ENCODE assay signal across 8 cellular contexts in genomic region chr10:62814901-62815372, GRCh38. TPM values are rescaled to one million over a fixed set of nuclear protein-coding genes. Genes with fewer than 3 reads are reported as not detected.
A peak's percentile ranks its signal among the peaks of the same experiment; 100 is the strongest.
DNase-seq lines count a peak whose midpoint lies in the region; ATAC-seq, FAIRE-seq and TF ChIP-seq lines count a peak whose summit lies in the region.

No MANE protein-coding gene starts in this region.

- FAIRE-seq in D721Med (lab: Jason Lieb, UNC): no peak

- peaks cover 54% of the 10 kb centered on the region for H3K4me1 ChIP-seq in mononuclear cell (ENCODE audit: insufficient read depth, low read length)
- peaks cover 0 to 29% of the 10 kb centered on the region in 2 donors for H3K4me1 ChIP-seq in uterus
- no peaks in the 10 kb centered on the region for H3K4me1 ChIP-seq in foreskin keratinocyte

- H3K4me3 ChIP-seq in brain microvascular endothelial cell (ENCODE audit: low read depth, low read length): peak overlapping the region; percentile 62
- peak overlapping the region; percentile 65 for H3K4me3 ChIP-seq in mononuclear cell (ENCODE audit: low read length)
- H3K4me3 ChIP-seq in uterus: peak overlapping the region; percentile 57 to 90

- TF ChIP-seq CTCF in brain microvascular endothelial cell (IDR thresholded peaks at IDR 0.05; ENCODE audit: low read depth, low read length, missing control alignments): no peak
- TF ChIP-seq CTCF in uterus (IDR thresholded peaks at IDR 0.05): no peak
- TF ChIP-seq CTCF in D721Med (IDR thresholded peaks at IDR 0.05; ENCODE audit: insufficient read depth, missing control alignments): no peak
- TF ChIP-seq CTCF in foreskin keratinocyte (conservative IDR thresholded peaks at IDR 0.05): no peak

- H3K27ac ChIP-seq in brain microvascular endothelial cell: no peak overlapping the region
- no peak overlapping the region for H3K27ac ChIP-seq in uterus
- no peak overlapping the region for H3K27ac ChIP-seq in foreskin keratinocyte

- ATAC-seq in foreskin keratinocyte: no peak

- H3K9me3 ChIP-seq in mononuclear cell (ENCODE audit: low read depth, low read length): no peaks in the 10 kb centered on the region
- H3K9me3 ChIP-seq in uterus: no peaks in the 10 kb centered on the region

- H3K36me3 ChIP-seq in brain microvascular endothelial cell (replicated peaks) (no peaks in the 10 kb centered on the region), uterus (no peaks in the 10 kb centered on the region)

- peak; percentile 52 for DNase-seq in stimulated activated CD4-positive, alpha-beta T cell treated with anti-CD3 and anti-CD28 coated beads, Interleukin-15, amount 100 ng/mL, for 24 hours
- no peak for DNase-seq in stimulated activated CD4-positive, alpha-beta T cell treated with anti-CD3 and anti-CD28 coated beads, Interleukin-4, amount 100 ng/mL, for 1 hour
- no peak for DNase-seq in brain microvascular endothelial cell
- DNase-seq in uterus: no peak
- no peak for DNase-seq in NCI-H345 (lab: John Stamatoyannopoulos, UW)
- DNase-seq in D721Med (ENCODE audit: insufficient read length, low spot score): no peak
- DNase-seq in foreskin keratinocyte: no peak

- peaks cover 32% of the 10 kb centered on the region for H3K27me3 ChIP-seq in brain microvascular endothelial cell (replicated peaks)
- H3K27me3 ChIP-seq in mononuclear cell (ENCODE audit: insufficient read depth, low read length): peaks cover 39% of the 10 kb centered on the region
- peaks cover 0 to 4% of the 10 kb centered on the region in 2 donors for H3K27me3 ChIP-seq in uterus
- H3K27me3 ChIP-seq in foreskin keratinocyte: peaks cover 57% of the 10 kb centered on the region

- intact Hi-C loops in uterus (cut with DNase I; ENCODE audit: low total_unique reads): no loop called here

- in situ Hi-C loops in brain microvascular endothelial cell (cut with HindIII; ENCODE audit: low pct_ligation_motif_present, low sequenced_read_pairs): loop anchor here (25.0 kb wide), 1 partner anchor 203 kb away; no protein-coding TSS in a partner anchor

- TF ChIP-seq POLR2A in uterus (IDR thresholded peaks at IDR 0.05): no peak

RNA-seq across cellular contexts. Expression of gene EGR2, which starts 1.2 kb away (rescaled TPM):
- total RNA-seq in mononuclear cell: 11.9 TPM
- total RNA-seq in uterus: 1 to 10 TPM in 2 of 4 donors, under 1 TPM in 1, not detected in 1; 0.26 to 3.4 (median 1.5) TPM
- total RNA-seq in foreskin keratinocyte: 0.03 TPM in 1 of 2 replicates, not detected in the other
- 0.06 TPM in 1 of 2 replicates, not detected in the other for polyA plus RNA-seq in foreskin keratinocyte

RNA-seq across cellular contexts. Expression of gene ADO, which starts 10.4 kb away (rescaled TPM):
- total RNA-seq in mononuclear cell (23.4 TPM), uterus (10 to 100 TPM; 10.8 to 27.0 (median 18.9) TPM), foreskin keratinocyte (15.0 and 16.2 TPM in 2 replicates)
- polyA plus RNA-seq in foreskin keratinocyte: 8.2 and 9.0 TPM in 2 replicates
